Comparison of ENCODE assay signal across 25 cellular contexts in the genomic region with DNA sequence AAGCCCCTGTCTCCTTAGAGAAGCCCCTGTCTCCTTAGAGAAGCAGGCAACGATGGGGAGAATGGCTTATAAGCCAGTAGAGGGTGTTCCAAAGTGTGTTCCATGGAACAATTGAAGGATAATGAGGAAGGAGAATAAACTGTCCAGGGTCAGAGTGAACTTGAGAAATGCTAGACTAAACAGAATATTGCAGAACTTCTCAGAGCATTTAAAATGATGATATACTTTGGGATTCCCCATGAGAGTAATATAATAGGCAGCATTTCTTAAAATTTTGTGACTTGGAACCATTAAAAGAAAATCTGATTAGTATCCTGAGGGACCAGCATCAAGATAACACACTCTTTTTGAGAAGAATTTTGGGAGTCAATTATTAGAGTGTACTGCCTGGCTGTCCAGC.
"Had no signal": no experiment of that assay in that cellular context is flagged by ENCODE, and none has a peak within 500 bp of the region (broad histone marks: within the 10 kb centered on the region; RNA-seq: fewer than 3 reads in every experiment).

No MANE protein-coding gene starts in this region.

- H3K4me3 Mint-ChIP-seq: memory B cell; naive thymus-derived CD4-positive, alpha-beta T cell had no signal

- H3K27me3 ChIP-seq: dorsolateral prefrontal cortex, esophagus muscularis mucosa, gastrocnemius medialis, heart right ventricle, left lung had no signal

- H3K9me3 ChIP-seq: esophagus muscularis mucosa, gastrocnemius medialis, left lung, lower lobe of right lung had no signal

- H3K4me3 ChIP-seq: coronary artery, dorsolateral prefrontal cortex, esophagus muscularis mucosa, gastrocnemius medialis, heart right ventricle, left lung, lower lobe of right lung had no signal

- H3K27ac Mint-ChIP-seq: memory B cell had no signal

- H3K36me3 ChIP-seq: esophagus muscularis mucosa, gastrocnemius medialis, heart right ventricle, left lung, lower lobe of right lung had no signal

- H3K27me3 Mint-ChIP-seq: memory B cell; naive thymus-derived CD4-positive, alpha-beta T cell had no signal

- H3K4me1 ChIP-seq: gastrocnemius medialis, left lung had no signal

- ATAC-seq: gastrocnemius medialis; heart right ventricle; left cardiac atrium; left lung; left ventricle myocardium superior; lower lobe of right lung; naive thymus-derived CD4-positive, alpha-beta T cell had no signal

- H3K27ac ChIP-seq: coronary artery, dorsolateral prefrontal cortex, esophagus muscularis mucosa, gastrocnemius medialis, heart right ventricle, left lung, lower lobe of right lung had no signal

- DNase-seq: dermis blood vessel endothelial cell; dorsolateral prefrontal cortex; effector CD4-positive, alpha-beta T cell; effector memory CD4-positive, alpha-beta T cell; foreskin fibroblast; foreskin melanocyte; gastrocnemius medialis; glutamatergic neuron; head of caudate nucleus; heart right ventricle; hippocampal formation; left cardiac atrium; left lung; left ventricle myocardium superior; lower lobe of right lung; mesendoderm; midbrain; naive thymus-derived CD4-positive, alpha-beta T cell had no signal

- FAIRE-seq: colon, endothelial cell of umbilical vein, islet of Langerhans, keratinocyte had no signal
